In genomic region chr1:230215529-230215928, GRCh38 we compare ENCODE assay signal across 19 cellular contexts.
DNase-seq lines count a peak whose midpoint lies in the region; ATAC-seq and TF ChIP-seq lines count a peak whose summit lies in the region.
"Had no signal": no experiment of that assay in that cellular context is flagged by ENCODE, and none has a peak within 500 bp of the region (broad histone marks: within the 10 kb centered on the region; RNA-seq: fewer than 3 reads in every experiment).

No MANE protein-coding gene starts in this region.

- DNase-seq in left ventricle myocardium superior (no peak), Right ventricle myocardium inferior (ENCODE audit: missing footprints) (no peak), gastrocnemius medialis (no peak), NCI-H2171 (lab: John Stamatoyannopoulos, UW) (no peak), foreskin melanocyte (no peak)
- DNase-seq: activated CD4-positive, alpha-beta T cell treated with anti-CD3 and anti-CD28 coated beads for 4 hours; activated CD8-positive, alpha-beta memory T cell treated with anti-CD3 and anti-CD28 coated beads, Interleukin-2, amount 50 U/mL, for 4 hours; activated naive CD4-positive, alpha-beta T cell; CD4-positive, alpha-beta memory T cell; effector CD8-positive, alpha-beta T cell; NCI-H2081; right lobe of liver; stimulated activated CD4-positive, alpha-beta T cell treated with anti-CD3 and anti-CD28 coated beads, Interleukin-4, amount 100 ng/mL, for 1 hour; T-helper 9 cell had no signal

- ATAC-seq in left ventricle myocardium superior (peak; percentile 24), Right ventricle myocardium inferior (no peak), gastroesophageal sphincter (no peak), gastrocnemius medialis (no peak), GM21447 (IDR thresholded peaks at IDR 0.05; ENCODE audit: unreplicated experiment) (no peak), HG03354 (IDR thresholded peaks at IDR 0.05; ENCODE audit: poor library complexity, severe bottlenecking, unreplicated experiment) (no peak)

- H3K4me1 ChIP-seq in gastroesophageal sphincter, result peaks cover 0 to 85% (median 20%) of the 10 kb centered on the region in 3 donors
- H3K4me1 ChIP-seq in gastrocnemius medialis, result peaks cover 53 to 75% of the 10 kb centered on the region in 2 donors
- H3K4me1 ChIP-seq: A549 had no signal

- TF ChIP-seq POLR2A in gastroesophageal sphincter (IDR thresholded peaks at IDR 0.05), result no peak
- TF ChIP-seq POLR2A in gastrocnemius medialis (IDR thresholded peaks at IDR 0.05), result no peak

- 17 to 44% methylated on average over 1 of the region's 1 CpG for WGBS in gastroesophageal sphincter (ENCODE audit: low coverage in 1 of 2), 2 donors

- H3K4me3 ChIP-seq in gastroesophageal sphincter (no peak overlapping the region), gastrocnemius medialis (peak overlapping the region in 1 of 4 donors; percentile 14)
- H3K4me3 ChIP-seq: A549, right lobe of liver had no signal

- TF ChIP-seq EP300 in gastroesophageal sphincter (IDR thresholded peaks at IDR 0.05), result no peak

- no peak for TF ChIP-seq CTCF in gastroesophageal sphincter (IDR thresholded peaks at IDR 0.05)
- no peak for TF ChIP-seq CTCF in gastrocnemius medialis (IDR thresholded peaks at IDR 0.05 in 4 of 5, conservative IDR thresholded peaks at IDR 0.05 in 1 of 5)

- H3K36me3 ChIP-seq in gastroesophageal sphincter, result no peaks in the 10 kb centered on the region
- H3K36me3 ChIP-seq in gastrocnemius medialis, result no peaks in the 10 kb centered on the region
- H3K36me3 ChIP-seq: brain microvascular endothelial cell, right lobe of liver had no signal

- H3K27ac ChIP-seq in gastroesophageal sphincter (peak overlapping the region in 3 of 4 donors; percentile 62 to 64 (median 62)), gastrocnemius medialis (peak overlapping the region; percentile 73 to 81 (median 77))
- H3K27ac ChIP-seq: A549, brain microvascular endothelial cell had no signal

- H3K27me3 ChIP-seq in gastroesophageal sphincter, result no peaks in the 10 kb centered on the region
- H3K27me3 ChIP-seq in gastrocnemius medialis, result no peaks in the 10 kb centered on the region
- H3K27me3 ChIP-seq: brain microvascular endothelial cell, right lobe of liver had no signal

- H3K9me3 ChIP-seq in gastroesophageal sphincter, result no peaks in the 10 kb centered on the region
- H3K9me3 ChIP-seq in gastrocnemius medialis, result no peaks in the 10 kb centered on the region
- H3K9me3 ChIP-seq: A549, right lobe of liver had no signal

- in situ Hi-C loops in gastrocnemius medialis (cut with MboI; ENCODE audit: low sequenced_read_pairs in 4 of 4), result loop anchor here in 2 of 4 donors (10.0 kb wide), 2 partner anchors 141 to 371 kb away; no protein-coding TSS in a partner anchor

- intact Hi-C loops in left ventricle myocardium superior (cut with micrococcal nuclease) (no loop called here), Right ventricle myocardium inferior (cut with DNase I) (loop anchor here (5.0 kb wide), 2 partner anchors 148 to 553 kb away; partner anchors contain the start of gene GALNT2), gastrocnemius medialis (cut with DNase I; ENCODE audit: low total_unique reads) (loop anchor here (2.0 to 10.0 kb wide), 6 partner anchors 58 to 551 kb away; no protein-coding TSS in a partner anchor)
